8 cellular contexts compared by ENCODE assay signal in the genomic region with DNA sequence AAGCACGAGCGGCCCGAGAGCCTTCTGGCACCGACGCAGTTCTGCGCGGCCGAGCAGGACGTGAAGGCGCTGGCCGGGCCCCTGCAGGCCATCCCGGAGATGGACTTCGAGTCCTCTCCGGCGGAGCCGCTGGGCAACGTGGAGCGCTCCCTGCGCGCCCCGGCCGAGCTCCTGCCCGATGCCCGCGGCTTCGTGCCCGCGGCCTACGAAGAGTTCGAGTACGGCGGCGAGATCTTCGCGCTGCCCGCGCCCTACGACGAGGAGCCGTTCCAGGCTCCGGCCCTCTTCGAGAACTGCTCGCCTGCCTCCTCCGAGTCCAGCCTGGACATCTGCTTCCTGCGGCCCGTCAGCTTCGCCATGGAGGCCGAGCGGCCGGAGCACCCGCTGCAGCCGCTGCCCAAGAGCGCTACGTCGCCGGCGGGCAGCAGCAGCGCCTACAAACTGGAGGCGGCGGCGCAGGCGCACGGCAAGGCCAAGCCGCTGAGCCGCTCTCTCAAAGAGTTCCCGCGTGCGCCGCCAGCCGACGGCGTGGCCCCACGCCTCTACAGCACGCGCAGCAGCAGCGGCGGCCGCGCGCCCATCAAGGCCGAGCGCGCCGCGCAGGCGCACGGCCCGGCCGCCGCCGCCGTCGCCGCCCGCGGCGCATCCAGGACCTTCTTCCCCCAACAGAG.
DNase-seq lines count a peak whose midpoint lies in the region; ATAC-seq and TF ChIP-seq lines count a peak whose summit lies in the region.

No MANE protein-coding gene starts in this region.

- H3K4me2 ChIP-seq in smooth muscle cell: peak overlapping the region; percentile 83

- H3K4me1 ChIP-seq in iPS-15b (ENCODE audit: control insufficient read depth, insufficient read depth, low read length) (no peaks in the 10 kb centered on the region), smooth muscle cell (ENCODE audit: low read depth) (no peaks in the 10 kb centered on the region)

- no peak for TF ChIP-seq CTCF in smooth muscle cell (IDR thresholded peaks at IDR 0.05; ENCODE audit: borderline replicate concordance, insufficient read depth, poor library complexity, severe bottlenecking)

- H3K79me2 ChIP-seq in smooth muscle cell (ENCODE audit: low read depth): no peaks in the 10 kb centered on the region

- peak; percentile 51 for ATAC-seq in GM21367 (IDR thresholded peaks at IDR 0.05; ENCODE audit: unreplicated experiment)

- no peak overlapping the region for H3K27ac ChIP-seq in smooth muscle cell (ENCODE audit: low read depth)

- no peaks in the 10 kb centered on the region for H3F3A ChIP-seq in smooth muscle cell (ENCODE audit: low read depth)

- no peaks in the 10 kb centered on the region for H4K20me1 ChIP-seq in smooth muscle cell (ENCODE audit: low read depth)

- 42% methylated on average over 83 of the region's 97 CpGs for WGBS in smooth muscle cell (ENCODE audit: low lambda C conversion rate)

- peaks cover 33% of the 10 kb centered on the region for H3K27me3 ChIP-seq in iPS-15b (ENCODE audit: control insufficient read depth, insufficient read depth, low read length)
- H3K27me3 ChIP-seq in smooth muscle cell (ENCODE audit: low read depth): no peaks in the 10 kb centered on the region

- H3K36me3 ChIP-seq in iPS-15b (ENCODE audit: control insufficient read depth, insufficient read depth, low read length) (no peaks in the 10 kb centered on the region), smooth muscle cell (ENCODE audit: low read depth) (no peaks in the 10 kb centered on the region)

- peak overlapping the region; percentile 99 for H2AFZ ChIP-seq in smooth muscle cell (ENCODE audit: low read depth)

- peak; percentile 61 for DNase-seq in AG08396 (ENCODE audit: low spot score)
- DNase-seq in T-helper 2 cell: peak; percentile 21 to 93 (median 46)
- DNase-seq in brain pericyte (ENCODE audit: low read depth, low spot score): peak; percentile 44
- no peak for DNase-seq in smooth muscle cell (lab: John Stamatoyannopoulos, UW; ENCODE audit: unreplicated experiment)
- DNase-seq in NCI-H446 treated with DMSO at 0.1 percent for 48 hours (lab: John Stamatoyannopoulos, UW): no peak
- DNase-seq in HuH-7.5 (ENCODE audit: low spot score): no peak

- H3K9me3 ChIP-seq in iPS-15b (ENCODE audit: control insufficient read depth, insufficient read depth, low read length) (no peaks in the 10 kb centered on the region), smooth muscle cell (replicated peaks; ENCODE audit: low read depth) (no peaks in the 10 kb centered on the region)

- H3K4me3 ChIP-seq in iPS-15b (ENCODE audit: low read depth, low read length) (peak overlapping the region; percentile 43), smooth muscle cell (peak overlapping the region; percentile 48)

- H3K9ac ChIP-seq in iPS-15b (ENCODE audit: low read depth, low read length): no peak overlapping the region
- no peak overlapping the region for H3K9ac ChIP-seq in smooth muscle cell (ENCODE audit: low read depth)

Comparison
In these comparisons a context has a peak if more than half of its experiments do, and no peak if none do; other contexts are left out.
1. DNase-seq: peak in AG08396 (single experiment), T-helper 2 cell (5 of 5) and brain pericyte (single experiment); none in smooth muscle cell (single experiment), NCI-H446 treated with DMSO at 0.1 percent for 48 hours (single experiment) and HuH-7.5 (single experiment).